In genomic region chr5:172595591-172596455, GRCh38 we compare ENCODE assay signal across 18 cellular contexts. TPM values are rescaled to one million over a fixed set of nuclear protein-coding genes. Genes with fewer than 3 reads are reported as not detected.
DNase-seq lines count a peak whose midpoint lies in the region; ATAC-seq and TF ChIP-seq lines count a peak whose summit lies in the region.
"Had no signal": no experiment of that assay in that cellular context is flagged by ENCODE, and none has a peak within 500 bp of the region (broad histone marks: within the 10 kb centered on the region; RNA-seq: fewer than 3 reads in every experiment).

No MANE protein-coding gene starts in this region.

- DNase-seq in CD14-positive monocyte (ENCODE audit: low spot score): peak; percentile 22
- DNase-seq in Panc1 (ENCODE audit: low read depth, low spot score): no peak
- peak; percentile 41 for DNase-seq in endodermal cell
- DNase-seq in neuronal stem cell (ENCODE audit: low spot score): no peak
- no peak for DNase-seq in activated CD4-positive, alpha-beta T cell treated with anti-CD3 and anti-CD28 coated beads for 48 hours
- no peak for DNase-seq in NCI-H187 treated with DMSO at 0.1 percent for 48 hours (lab: John Stamatoyannopoulos, UW)
- DNase-seq: BE2C, COR-L47, DND-41, NCI-H1105 treated with DMSO at 0.1 percent for 48 hours, NCI-H2081, NCI-H446, NCI-H526 treated with DMSO at 0.1 percent for 48 hours had no signal

- no peak overlapping the region for H3K14ac ChIP-seq in neuronal stem cell (ENCODE audit: low read length)

- no peaks in the 10 kb centered on the region for H3K36me3 ChIP-seq in Panc1 (ENCODE audit: control insufficient read depth, insufficient read depth, low read length)
- no peaks in the 10 kb centered on the region for H3K36me3 ChIP-seq in endodermal cell (ENCODE audit: control insufficient read depth, insufficient read depth, low read length)
- H3K36me3 ChIP-seq in neuronal stem cell (replicated peaks in 1 of 2; ENCODE audit: control insufficient read depth in 2 of 2, insufficient read depth in 2 of 2, low read length in 2 of 2): no peaks in the 10 kb centered on the region
- H3K36me3 ChIP-seq: BE2C, SJCRH30 had no signal

- POLR2A ChIA-PET in Panc1 (lab: Charles Lee): no interaction called here

- no peak overlapping the region for H3K18ac ChIP-seq in neuronal stem cell (ENCODE audit: low read length)

- no peak overlapping the region for H3K27ac Mint-ChIP-seq in CD14-positive monocyte
- no peak overlapping the region for H3K27ac Mint-ChIP-seq in endodermal cell
- H3K27ac Mint-ChIP-seq: CD4-positive, alpha-beta T cell had no signal

- no TSS peak for BruUV-seq in Panc1 (replicated peaks; lab: Mats Ljungman, UMichigan)

- no peak overlapping the region for H3K4me3 ChIP-seq in Panc1 (ENCODE audit: low read depth in 2 of 2, low read length in 2 of 2)
- H3K4me3 ChIP-seq in endodermal cell (ENCODE audit: low read length): no peak overlapping the region
- no peak overlapping the region for H3K4me3 ChIP-seq in neuronal stem cell (ENCODE audit: low read length in 2 of 2)
- H3K4me3 ChIP-seq: GM12878, SJCRH30 had no signal

- no peak overlapping the region for H4K8ac ChIP-seq in neuronal stem cell (ENCODE audit: low read depth, low read length)

- peak; percentile 36; the same call in 1 of the 2 replicates for ATAC-seq in Panc1
- no peak for ATAC-seq in GM19023 (IDR thresholded peaks at IDR 0.05; ENCODE audit: unreplicated experiment)
- ATAC-seq: GM12878, HCT116 had no signal

- H3K4me3 Mint-ChIP-seq in CD14-positive monocyte (no peak overlapping the region), endodermal cell (no peak overlapping the region)
- H3K4me3 Mint-ChIP-seq: CD4-positive, alpha-beta T cell had no signal

- no peak overlapping the region for H2BK15ac ChIP-seq in neuronal stem cell (ENCODE audit: low read length)

- no peak overlapping the region for H3K4ac ChIP-seq in neuronal stem cell (ENCODE audit: low read length)

- H2BK5ac ChIP-seq in neuronal stem cell (ENCODE audit: low read length): no peak overlapping the region

- H3K27me3 ChIP-seq in Panc1 (ENCODE audit: control insufficient read depth, insufficient read depth, low read length) (no peaks in the 10 kb centered on the region), endodermal cell (ENCODE audit: control insufficient read depth, insufficient read depth, low read length, poor library complexity, severe bottlenecking) (no peaks in the 10 kb centered on the region), neuronal stem cell (ENCODE audit: control insufficient read depth in 3 of 3, insufficient read depth in 3 of 3, low read depth in 1 of 3, low read length in 3 of 3) (peaks cover 0 to 29% (median 0%) of the 10 kb centered on the region in 3 experiments)
- H3K27me3 ChIP-seq: BE2C, SJCRH30 had no signal

- H3K27me3 Mint-ChIP-seq in CD14-positive monocyte (ENCODE audit: low read depth in 3 of 3): peaks cover 1 to 7% (median 7%) of the 10 kb centered on the region in 3 donors
- peaks cover 2% of the 10 kb centered on the region for H3K27me3 Mint-ChIP-seq in endodermal cell (ENCODE audit: insufficient read depth)
- H3K27me3 Mint-ChIP-seq: CD4-positive, alpha-beta T cell had no signal

- H3K4me1 Mint-ChIP-seq in CD14-positive monocyte (no peaks in the 10 kb centered on the region), endodermal cell (no peaks in the 10 kb centered on the region)

- CTCF ChIA-PET in Panc1 (lab: Charles Lee): no interaction called here

- TF ChIP-seq CTCF in CD14-positive monocyte (IDR thresholded peaks at IDR 0.05) (no peak), Panc1 (IDR thresholded peaks at IDR 0.05) (no peak), endodermal cell (conservative IDR thresholded peaks at IDR 0.05) (no peak)

- H3K36me3 Mint-ChIP-seq in CD14-positive monocyte: no peaks in the 10 kb centered on the region
- H3K36me3 Mint-ChIP-seq in endodermal cell (ENCODE audit: low read depth): no peaks in the 10 kb centered on the region

- no peak overlapping the region for H3K4me2 ChIP-seq in neuronal stem cell (ENCODE audit: insufficient read depth, low read length, poor library complexity, severe bottlenecking)

- H3K4me1 ChIP-seq in Panc1 (ENCODE audit: control insufficient read depth, insufficient read depth, low read length) (no peaks in the 10 kb centered on the region), endodermal cell (ENCODE audit: control insufficient read depth, insufficient read depth, low read length) (no peaks in the 10 kb centered on the region), neuronal stem cell (ENCODE audit: control insufficient read depth in 2 of 2, insufficient read depth in 1 of 2, low read depth in 1 of 2, low read length in 2 of 2) (peaks cover 0 to 3% of the 10 kb centered on the region in 2 donors)

- H2AK5ac ChIP-seq in neuronal stem cell (ENCODE audit: low read depth, low read length): peak overlapping the region; percentile 36

- 84 to 94% methylated on average over 8 to 14 of the region's 14 CpGs for whole genome bisulfite sequencing in endodermal cell (ENCODE audit: insufficient coverage in 1 of 2, insufficient read length in 1 of 2), 2 experiments
- WGBS in neuronal stem cell (ENCODE audit: extremely low coverage in 2 of 2, insufficient read length in 2 of 2, insufficient replicate concordance in 1 of 2), 2 donors: no CpG with 5 or more reads among the region's 14 CpGs

- intact Hi-C loops in CD14-positive monocyte (cut with micrococcal nuclease) (no loop called here), Panc1 (cut with micrococcal nuclease; ENCODE audit: unreplicated experiment) (no loop called here)

- H3K9ac ChIP-seq in endodermal cell (ENCODE audit: extremely low read depth, low read length, poor library complexity, severe bottlenecking) (no peak overlapping the region), neuronal stem cell (ENCODE audit: low read depth, low read length, poor library complexity) (no peak overlapping the region)

- H3K9me3 Mint-ChIP-seq in CD14-positive monocyte (no peaks in the 10 kb centered on the region), endodermal cell (no peaks in the 10 kb centered on the region)
- H3K9me3 Mint-ChIP-seq: CD4-positive, alpha-beta T cell had no signal

- H3K23ac ChIP-seq in neuronal stem cell (ENCODE audit: low read depth, low read length, poor library complexity): no peak overlapping the region

- in situ Hi-C loops in Panc1 (cut with HindIII; ENCODE audit: low pct_unique_long_range_greater_than_20kb, low sequenced_read_pairs): no loop called here

- no peak overlapping the region for H2BK12ac ChIP-seq in neuronal stem cell (ENCODE audit: low read length)

- no peak overlapping the region for H4K91ac ChIP-seq in neuronal stem cell (ENCODE audit: low read depth, low read length, poor library complexity)

- no peak overlapping the region for H2BK120ac ChIP-seq in neuronal stem cell (ENCODE audit: low read depth, low read length)

- H3K9me3 ChIP-seq in Panc1 (ENCODE audit: control insufficient read depth, insufficient read depth, low read depth, low read length): no peaks in the 10 kb centered on the region
- no peaks in the 10 kb centered on the region for H3K9me3 ChIP-seq in endodermal cell (ENCODE audit: control insufficient read depth, low read length)
- H3K9me3 ChIP-seq in neuronal stem cell (replicated peaks in 1 of 2; ENCODE audit: control insufficient read depth in 2 of 2, insufficient read depth in 1 of 2, low read depth in 1 of 2, low read length in 2 of 2): no peaks in the 10 kb centered on the region
- H3K9me3 ChIP-seq: BE2C, SJCRH30 had no signal

- H3K27ac ChIP-seq in Panc1 (ENCODE audit: low read length) (no peak overlapping the region), endodermal cell (ENCODE audit: low read depth, low read length) (no peak overlapping the region), neuronal stem cell (replicated peaks; ENCODE audit: low read length) (no peak overlapping the region)
- H3K27ac ChIP-seq: SJCRH30 had no signal

- H2AFZ ChIP-seq in neuronal stem cell (ENCODE audit: low read length): no peak overlapping the region

- H3K79me1 ChIP-seq in neuronal stem cell (ENCODE audit: low read depth, low read length): peaks cover 3% of the 10 kb centered on the region

RNA-seq across cellular contexts. Expression of gene NEURL1B, which starts 45.2 kb away (rescaled TPM):
- not detected for polyA plus RNA-seq in CD14-positive monocyte
- total RNA-seq in Panc1 (2021; ENCODE audit: unreplicated experiment) (5.3 TPM), endodermal cell (1 to 10 TPM; 4.9 to 6.3 TPM)
- polyA plus RNA-seq in Panc1 (2012; ENCODE audit: insufficient read length): 4.5 TPM
- polyA plus RNA-seq in endodermal cell (2013, experiment 1 of 2): 10.1 TPM
- 11.1 TPM for polyA plus RNA-seq in endodermal cell (2013, experiment 2 of 2)
- polyA plus RNA-seq in neuronal stem cell (2013, experiment 1 of 2): 8.1 TPM
- 8.2 TPM for polyA plus RNA-seq in neuronal stem cell (2013, experiment 2 of 2)

Comparison
In these comparisons a context has a peak if more than half of its experiments do, and no peak if none do; other contexts are left out.
1. DNase-seq: peak in CD14-positive monocyte (single experiment) and endodermal cell (single experiment); none in Panc1 (single experiment), neuronal stem cell (single experiment), activated CD4-positive, alpha-beta T cell treated with anti-CD3 and anti-CD28 coated beads for 48 hours (single experiment) and NCI-H187 treated with DMSO at 0.1 percent for 48 hours (single experiment).